Comparison of ENCODE assay signal across 35 cellular contexts in genomic region chr1:194857413-194857812, GRCh38.
"Had no signal": no experiment of that assay in that cellular context is flagged by ENCODE, and none has a peak within 500 bp of the region (broad histone marks: within the 10 kb centered on the region; RNA-seq: fewer than 3 reads in every experiment).

No MANE protein-coding gene starts in this region.

- H3K9me3 ChIP-seq: MG63 had no signal

- H3K9ac ChIP-seq: KMS-11 had no signal

- DNase-seq: Karpas-422, Kasumi-1, MG63, MM.1S, MV-4-11, NCI-H1048, NCI-H1092, NCI-H1092 treated with DMSO at 0.1 percent for 48 hours, NCI-H1105, NCI-H1105 treated with DMSO at 0.1 percent for 48 hours, NCI-H1417, NCI-H1417 treated with DMSO at 0.1 percent for 48 hours, NCI-H1436, NCI-H1436 treated with DMSO at 0.1 percent for 48 hours, NCI-H146, NCI-H1694, NCI-H1694 treated with DMSO at 0.1 percent for 48 hours, NCI-H187, NCI-H187 treated with DMSO at 0.1 percent for 48 hours, NCI-H1930, NCI-H2029, NCI-H2029 treated with DMSO at 0.1 percent for 48 hours, NCI-H2081, NCI-H2081 treated with DMSO at 0.1 percent for 48 hours, NCI-H2107, NCI-H2171, NCI-H2171 treated with DMSO at 0.1 percent for 48 hours, NCI-H2227 treated with DMSO at 0.1 percent for 48 hours, NCI-H226, NCI-H345, NCI-H446, NCI-H446 treated with DMSO at 0.1 percent for 48 hours, NCI-H510A, NCI-H510A treated with DMSO at 0.1 percent for 48 hours had no signal

- H3K27me3 ChIP-seq: MG63 had no signal

- H3K36me3 ChIP-seq: MG63 had no signal

- H3K4me3 ChIP-seq: MG63 had no signal

- H3K4me2 ChIP-seq: KMS-11 had no signal

- H3K27ac ChIP-seq: KMS-11 had no signal
